ENCODE assay signal across 25 cellular contexts in the genomic region with DNA sequence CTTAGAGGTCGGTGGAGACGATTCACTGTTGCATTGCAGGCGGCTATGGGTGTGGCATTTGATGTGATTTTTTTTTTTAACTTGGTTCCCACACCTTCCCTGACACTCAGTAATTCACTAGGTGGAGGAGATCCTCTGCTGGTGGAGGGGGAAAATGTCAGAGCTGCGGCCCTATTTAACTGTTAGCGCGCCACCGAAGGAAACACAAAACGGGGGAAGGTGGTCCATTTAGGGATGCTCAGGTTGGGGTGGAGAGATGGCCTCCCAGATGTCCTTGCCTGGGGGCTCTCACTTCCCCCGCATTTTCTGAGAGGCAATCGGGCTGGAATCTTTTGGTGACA. TPM values are rescaled to one million over a fixed set of nuclear protein-coding genes. Genes with fewer than 3 reads are reported as not detected.
DNase-seq lines count a peak whose midpoint lies in the region; ATAC-seq, FAIRE-seq and TF ChIP-seq lines count a peak whose summit lies in the region.
"Had no signal": no experiment of that assay in that cellular context is flagged by ENCODE, and none has a peak within 500 bp of the region (broad histone marks: within the 10 kb centered on the region; RNA-seq: fewer than 3 reads in every experiment).

No MANE protein-coding gene starts in this region.

- H3K9ac ChIP-seq in OCI-LY3 (ENCODE audit: low read length) (no peak overlapping the region), mammary epithelial cell (ENCODE audit: insufficient read depth, low read length) (no peak overlapping the region)

- dilution Hi-C loops in mammary epithelial cell (cut with HindIII; ENCODE audit: low sequenced_read_pairs) = no loop called here

- H4K20me1 ChIP-seq in OCI-LY3 (ENCODE audit: insufficient read depth, low read length) (no peaks in the 10 kb centered on the region), mammary epithelial cell (ENCODE audit: insufficient read depth, low read length) (no peaks in the 10 kb centered on the region)

- TF ChIP-seq POLR2A in ovary (IDR thresholded peaks at IDR 0.05) = no peak

- no peaks in the 10 kb centered on the region for H3K36me3 ChIP-seq in Caco-2 (ENCODE audit: control insufficient read depth, insufficient read depth, low read length)
- H3K36me3 ChIP-seq in OCI-LY3 (replicated peaks; ENCODE audit: low read depth, low read length) = no peaks in the 10 kb centered on the region
- H3K36me3 ChIP-seq in mammary epithelial cell (ENCODE audit: insufficient read depth, low read length) = no peaks in the 10 kb centered on the region
- H3K36me3 ChIP-seq in ovary = no peaks in the 10 kb centered on the region
- H3K36me3 ChIP-seq: esophagus squamous epithelium had no signal

- no peaks in the 10 kb centered on the region for H3K9me3 Mint-ChIP-seq in Caco-2 (ENCODE audit: unreplicated experiment)
- H3K9me3 Mint-ChIP-seq: activated CD4-positive, alpha-beta memory T cell treated with anti-CD3 and anti-CD28 coated beads for 36 hours had no signal

- no peaks in the 10 kb centered on the region for H3K27me3 ChIP-seq in Caco-2 (replicated peaks; ENCODE audit: control insufficient read depth, insufficient read depth, low read length)
- H3K27me3 ChIP-seq in OCI-LY3 (ENCODE audit: low read depth, low read length) = peaks cover 24% of the 10 kb centered on the region
- H3K27me3 ChIP-seq in mammary epithelial cell (ENCODE audit: insufficient read depth, low read length) = peaks cover 16% of the 10 kb centered on the region
- H3K27me3 ChIP-seq in ovary = peaks cover 14% of the 10 kb centered on the region

- H3K4me2 ChIP-seq in OCI-LY3 (ENCODE audit: low read length) = no peak overlapping the region
- no peak overlapping the region for H3K4me2 ChIP-seq in mammary epithelial cell (ENCODE audit: insufficient read depth, low read depth, low read length)

- H3K9me3 ChIP-seq in Caco-2 (no peaks in the 10 kb centered on the region), OCI-LY3 (ENCODE audit: insufficient read depth, low read length) (no peaks in the 10 kb centered on the region), mammary epithelial cell (replicated peaks; ENCODE audit: insufficient read depth, low read length) (no peaks in the 10 kb centered on the region), ovary (no peaks in the 10 kb centered on the region)
- H3K9me3 ChIP-seq: esophagus squamous epithelium had no signal

- no peak overlapping the region for H3K27ac ChIP-seq in OCI-LY3 (ENCODE audit: low read length)
- H3K27ac ChIP-seq in mammary epithelial cell (ENCODE audit: insufficient read depth, low read depth, low read length) = no peak overlapping the region
- H3K27ac ChIP-seq in ovary = no peak overlapping the region
- H3K27ac ChIP-seq: esophagus squamous epithelium had no signal

- no peak overlapping the region for H3K4me3 ChIP-seq in Caco-2 (ENCODE audit: low read depth, low read length)
- no peak overlapping the region for H3K4me3 ChIP-seq in OCI-LY3 (ENCODE audit: low read length)
- no peak overlapping the region for H3K4me3 ChIP-seq in mammary epithelial cell (replicated peaks in 1 of 3; ENCODE audit: insufficient read depth in 1 of 3, low read depth in 2 of 3, low read length in 3 of 3)
- H3K4me3 ChIP-seq in ovary = no peak overlapping the region
- H3K4me3 ChIP-seq: esophagus squamous epithelium had no signal

- in situ Hi-C loops in mammary epithelial cell (cut with MboI; ENCODE audit: low sequenced_read_pairs in 2 of 2) = no loop called here

- no peak for FAIRE-seq in D721Med (lab: Jason Lieb, UNC)
- FAIRE-seq: A204.1, G401.6 had no signal

- peaks cover 9% of the 10 kb centered on the region for H3K36me3 Mint-ChIP-seq in Caco-2 (ENCODE audit: insufficient read depth, unreplicated experiment)

- peak overlapping the region; percentile 44 for H3K4me3 Mint-ChIP-seq in Caco-2 (ENCODE audit: unreplicated experiment)
- H3K4me3 Mint-ChIP-seq: activated CD4-positive, alpha-beta memory T cell treated with anti-CD3 and anti-CD28 coated beads for 36 hours had no signal

- TF ChIP-seq CTCF in Caco-2 (IDR thresholded peaks at IDR 0.05; ENCODE audit: insufficient read depth in 1 of 2, low read depth in 1 of 2, low read length in 1 of 2, severe bottlenecking in 1 of 2, unreplicated experiment in 1 of 2) (peak in 1 of 2 experiments; percentile 28), OCI-LY3 (IDR thresholded peaks at IDR 0.05; ENCODE audit: low read depth, low read length) (0 out of 2 replicates have a peak, but pooled peaks have one; percentile 16), mammary epithelial cell (conservative IDR thresholded peaks at IDR 0.05 in 1 of 2, IDR thresholded peaks at IDR 0.05 in 1 of 2; ENCODE audit: extremely low read depth in 1 of 2, insufficient read depth in 1 of 2, low read depth in 1 of 2, low read length in 2 of 2) (peak; percentile 9 to 55), D721Med (IDR thresholded peaks at IDR 0.05; ENCODE audit: insufficient read depth, missing control alignments) (no peak), ovary (IDR thresholded peaks at IDR 0.05) (no peak)

- POLR2A ChIA-PET in Caco-2 (lab: Charles Lee) = no interaction called here

- H3K27ac Mint-ChIP-seq in Caco-2 (ENCODE audit: unreplicated experiment) = no peak overlapping the region
- H3K27ac Mint-ChIP-seq: activated CD4-positive, alpha-beta memory T cell treated with anti-CD3 and anti-CD28 coated beads for 36 hours had no signal

- TF ChIP-seq EP300 in ovary (IDR thresholded peaks at IDR 0.05) = no peak

- intact Hi-C loops in Caco-2 (cut with micrococcal nuclease; ENCODE audit: unreplicated experiment) (loop anchor here (5.0 kb wide), 1 partner anchor 143 kb away; no protein-coding TSS in a partner anchor), mammary epithelial cell (cut with micrococcal nuclease) (loop anchor here (1.0 kb wide), 2 partner anchors 159 to 183 kb away; no protein-coding TSS in a partner anchor), ovary (cut with DNase I) (no loop called here)

- no peak for ATAC-seq in esophagus mucosa

- no peaks in the 10 kb centered on the region for H3K79me2 ChIP-seq in OCI-LY3 (ENCODE audit: low read length)
- H3K79me2 ChIP-seq in mammary epithelial cell (ENCODE audit: insufficient read depth, low read length) = peaks cover under 1% of the 10 kb centered on the region

- no peaks in the 10 kb centered on the region for H3K27me3 Mint-ChIP-seq in Caco-2 (ENCODE audit: insufficient read depth, unreplicated experiment)

- H3K4me1 Mint-ChIP-seq in Caco-2 (ENCODE audit: low read depth, unreplicated experiment) = peaks cover 21% of the 10 kb centered on the region

- peaks cover 26% of the 10 kb centered on the region for H3K4me1 ChIP-seq in Caco-2
- no peaks in the 10 kb centered on the region for H3K4me1 ChIP-seq in OCI-LY3 (ENCODE audit: low read length)
- peaks cover 12% of the 10 kb centered on the region for H3K4me1 ChIP-seq in mammary epithelial cell (ENCODE audit: insufficient read depth, low read length)
- peaks cover 4% of the 10 kb centered on the region for H3K4me1 ChIP-seq in ovary (ENCODE audit: insufficient read depth)

- no TSS peak for BruUV-seq in Caco-2 (replicated peaks; lab: Mats Ljungman, UMichigan)
- no TSS peak for BruUV-seq in mammary epithelial cell (replicated peaks; lab: Mats Ljungman, UMichigan)

- 36% methylated on average over 9 of the region's 10 CpGs for WGBS in mammary epithelial cell (ENCODE audit: low coverage, missing lambda C conversion rate)
- 4 to 5% (median 5%) methylated on average over 10 of the region's 10 CpGs for WGBS in ovary, 3 donors

- CTCF ChIA-PET in Caco-2 (lab: Charles Lee) = interaction anchor here (0.6 kb wide), 1 partner anchor 13 kb away, joined by 3 read pairs; a partner anchor contains a TSS
- CTCF ChIA-PET in mammary epithelial cell (lab: Charles Lee; ENCODE audit: low non-redundant PET) = interaction anchor here (0.6 to 0.7 kb wide), 2 partner anchors 27 to 257 kb away, joined by 3 to 4 read pairs; no protein-coding TSS in a partner anchor

- H2AFZ ChIP-seq in OCI-LY3 (ENCODE audit: low read depth, low read length) (no peak overlapping the region), mammary epithelial cell (ENCODE audit: low read depth, low read length) (no peak overlapping the region)

- DNase-seq in NCI-H2171 treated with DMSO at 0.1 percent for 48 hours (lab: John Stamatoyannopoulos, UW) = peak; percentile 19
- DNase-seq in NCI-H2171 (lab: John Stamatoyannopoulos, UW) = no peak
- DNase-seq in Caco-2 = no peak
- no peak for DNase-seq in mammary epithelial cell
- DNase-seq in D721Med (ENCODE audit: insufficient read length, low spot score) = no peak
- no peak for DNase-seq in ovary
- DNase-seq: activated CD4-positive, alpha-beta memory T cell treated with anti-CD3 and anti-CD28 coated beads for 36 hours; activated naive CD4-positive, alpha-beta T cell treated with anti-CD3 and anti-CD28 coated beads, Interleukin-2, amount 50 U/mL, for 16 hours; activated T-cell treated with anti-CD3 and anti-CD28 coated beads for 4 hours; C1 segment of cervical spinal cord; DMS 273 treated with DMSO at 0.1 percent for 48 hours; effector CD4-positive, alpha-beta T cell; esophagus squamous epithelium; KG1; MV-4-11; naive B cell; NCI-H1930 had no signal

RNA-seq across cellular contexts. Expression of a gene that starts 4.3 kb away (rescaled TPM):
- total RNA-seq in Caco-2 (2022) = 9.4 and 10.3 TPM in 2 replicates
- under 1 TPM in 1 of 2 donors, not detected in 1; under 0.01 TPM for total RNA-seq in mammary epithelial cell
- polyA plus RNA-seq in mammary epithelial cell = 0.05 TPM
- not detected for polyA minus RNA-seq in mammary epithelial cell
- total RNA-seq in esophagus mucosa = not detected
- not detected for total RNA-seq in ovary
- polyA plus RNA-seq in ovary = not detected
- total RNA-seq: activated CD4-positive, alpha-beta memory T cell treated with anti-CD3 and anti-CD28 coated beads for 36 hours; chondrocyte; esophagus squamous epithelium; T-helper 1 cell treated with Interleukin-12 subunit alpha and Interleukin-12 subunit beta and Interleukin-4 antibody, amounts not matched to agents 30 ng/mL and 1 ng/mL, for 36 hours; ureter had no signal

RNA-seq across cellular contexts. Expression of a gene that starts 11.8 kb away (rescaled TPM):
- total RNA-seq in Caco-2 (2022) (6.4 and 7.3 TPM in 2 replicates), mammary epithelial cell (10 to 100 TPM; 10.2 to 15.7 TPM), esophagus mucosa (0.52 TPM), ovary (not detected)
- polyA plus RNA-seq in mammary epithelial cell (9.1 TPM), ovary (not detected)
- polyA minus RNA-seq in mammary epithelial cell = 18.3 TPM
- total RNA-seq: activated CD4-positive, alpha-beta memory T cell treated with anti-CD3 and anti-CD28 coated beads for 36 hours; chondrocyte; osteoblast; T-helper 1 cell treated with Interleukin-12 subunit alpha and Interleukin-12 subunit beta and Interleukin-4 antibody, amounts not matched to agents 30 ng/mL and 1 ng/mL, for 36 hours had no signal

RNA-seq across cellular contexts. Expression of a gene that starts 22.5 kb away (rescaled TPM):
- total RNA-seq in Caco-2 (2022) (1.7 and 2.2 TPM in 2 replicates), mammary epithelial cell (1 to 10 TPM in 1 of 2 donors, not detected in 1; 1.5 TPM), esophagus mucosa (0.08 TPM), ovary (1 to 10 TPM in 1 of 7 donors, not detected in 6; 1.1 TPM)
- polyA plus RNA-seq in mammary epithelial cell (0.22 TPM), ovary (under 1 TPM in 1 of 2 donors, not detected in 1; 0.12 TPM)
- polyA minus RNA-seq in mammary epithelial cell = not detected
- total RNA-seq: activated CD4-positive, alpha-beta memory T cell treated with anti-CD3 and anti-CD28 coated beads for 36 hours; chondrocyte; esophagus squamous epithelium; T-helper 1 cell treated with Interleukin-12 subunit alpha and Interleukin-12 subunit beta and Interleukin-4 antibody, amounts not matched to agents 30 ng/mL and 1 ng/mL, for 36 hours had no signal

RNA-seq across cellular contexts. Expression of a gene that starts 24.3 kb away (rescaled TPM):
- 1.6 and 1.9 TPM in 2 replicates for total RNA-seq in Caco-2 (2022)
- total RNA-seq in mammary epithelial cell = under 1 TPM in 1 of 2 donors, not detected in 1; 0.67 TPM
- 0.33 TPM for polyA plus RNA-seq in mammary epithelial cell
- not detected for polyA minus RNA-seq in mammary epithelial cell
- not detected for total RNA-seq in esophagus mucosa
- total RNA-seq in ovary = under 1 TPM in 2 of 7 donors, not detected in 5; 0.24 to 0.32 TPM
- polyA plus RNA-seq in ovary = 1 to 10 TPM in 1 of 2 donors, under 1 TPM in 1; 0.02 to 1.2 TPM
- total RNA-seq: activated CD4-positive, alpha-beta memory T cell treated with anti-CD3 and anti-CD28 coated beads for 36 hours; chondrocyte; esophagus squamous epithelium; T-helper 1 cell treated with Interleukin-12 subunit alpha and Interleukin-12 subunit beta and Interleukin-4 antibody, amounts not matched to agents 30 ng/mL and 1 ng/mL, for 36 hours had no signal

RNA-seq across cellular contexts. Expression of a gene that starts 34.5 kb away (rescaled TPM):
- total RNA-seq in Caco-2 (2022) (4.0 and 4.5 TPM in 2 replicates), mammary epithelial cell (1 to 10 TPM; 3.3 to 3.8 TPM), esophagus mucosa (0.64 TPM), ovary (1 to 10 TPM in 2 of 7 donors, under 1 TPM in 3, not detected in 2; 0.15 to 5.0 (median 0.23) TPM)
- polyA plus RNA-seq in mammary epithelial cell (0.83 TPM), ovary (10 to 100 TPM in 1 of 2 donors, 1 to 10 TPM in 1; 2.0 to 15.4 TPM)
- 1.2 TPM for polyA minus RNA-seq in mammary epithelial cell
- total RNA-seq: activated CD4-positive, alpha-beta memory T cell treated with anti-CD3 and anti-CD28 coated beads for 36 hours; chondrocyte; T-helper 1 cell treated with Interleukin-12 subunit alpha and Interleukin-12 subunit beta and Interleukin-4 antibody, amounts not matched to agents 30 ng/mL and 1 ng/mL, for 36 hours had no signal

Comparison
In these comparisons a context has a peak if more than half of its experiments do, and no peak if none do; other contexts are left out.
1. CTCF ChIP-seq: peak in OCI-LY3 (single experiment) and mammary epithelial cell (2 of 2); none in D721Med (single experiment) and ovary (0 of 3).
2. RNA of a gene that starts 4.3 kb away (total RNA-seq): 9.4 to 10.3 TPM in Caco-2; under 0.01 TPM in mammary epithelial cell, not detected in esophagus mucosa (single experiment) and not detected in ovary; every median in the first group is over 10 times any median in the second.
3. intact Hi-C loops: an anchor here in Caco-2 (5.0 kb wide) and mammary epithelial cell (1.0 kb wide); none called in ovary.